In the genomic region with DNA sequence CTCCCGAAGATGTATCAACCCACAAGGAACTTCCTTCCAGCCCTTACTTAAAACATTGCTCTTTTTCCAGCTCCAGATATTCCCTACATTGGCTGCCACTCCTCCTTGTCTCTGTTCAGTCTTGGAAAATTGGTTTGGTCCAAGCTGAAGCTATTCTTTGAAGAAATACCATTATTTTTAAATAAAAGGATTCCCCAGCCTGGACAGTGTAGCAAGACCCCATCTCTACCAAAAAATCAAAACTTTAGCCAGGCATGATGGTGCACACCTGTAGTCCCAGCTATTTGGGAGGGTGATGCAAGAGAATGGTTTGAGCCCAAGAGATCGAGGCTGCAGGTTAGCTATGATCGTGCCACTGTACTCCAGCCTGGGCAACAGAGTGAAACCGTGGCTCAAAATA, we compare ENCODE assay signal across 36 cellular contexts.
"Had no signal": no experiment of that assay in that cellular context is flagged by ENCODE, and none has a peak within 500 bp of the region (broad histone marks: within the 10 kb centered on the region; RNA-seq: fewer than 3 reads in every experiment).

No MANE protein-coding gene starts in this region.

- H3K27me3 ChIP-seq: brain microvascular endothelial cell, esophagus squamous epithelium, heart left ventricle had no signal

- H3K4me1 Mint-ChIP-seq: activated T-helper 17 cell treated with anti-CD3 and anti-CD28 coated beads, Interleukin-2, amount 50 U/mL, for 72 hours had no signal

- ATAC-seq: activated CD4-positive, CD25-positive, alpha-beta regulatory T cell treated with anti-CD3 and anti-CD28 coated beads, Interleukin-2, amount 50 U/mL, for 24 hours; activated CD8-positive, alpha-beta T cell treated with anti-CD3 and anti-CD28 coated beads for 36 hours; activated T-cell treated with anti-CD3 and anti-CD28 coated beads, Interleukin-2, amount 50 U/mL, for 4 hours; activated T-helper 17 cell treated with anti-CD3 and anti-CD28 coated beads, Interleukin-2, amount 50 U/mL, for 72 hours; effector memory CD8-positive, alpha-beta T cell; heart left ventricle; T-helper 17 cell had no signal

- H3K36me3 ChIP-seq: brain microvascular endothelial cell, esophagus squamous epithelium, heart left ventricle, WERI-Rb-1 had no signal

- FAIRE-seq: astrocyte, bronchial epithelial cell, colon, endometrium, endothelial cell of umbilical vein had no signal

- H3K27ac ChIP-seq: brain microvascular endothelial cell, epithelial cell of prostate, esophagus squamous epithelium, heart left ventricle, WERI-Rb-1 had no signal

- H3K4me3 ChIP-seq: esophagus squamous epithelium, heart left ventricle had no signal

- H3K9me3 Mint-ChIP-seq: activated B cell treated with CpG ODN at 0.5 μM for 24 hours; activated CD8-positive, alpha-beta T cell treated with anti-CD3 and anti-CD28 coated beads for 36 hours; activated T-cell treated with anti-CD3 and anti-CD28 coated beads, Interleukin-2, amount 50 U/mL, for 4 hours; activated T-helper 17 cell treated with anti-CD3 and anti-CD28 coated beads, Interleukin-2, amount 50 U/mL, for 72 hours; central memory CD8-positive, alpha-beta T cell; effector memory CD8-positive, alpha-beta T cell; T-helper 2 cell treated with Interferon-gamma antibody and Interleukin-4, amounts not matched to agents 5 μg/mL and 100 μg/mL, for 36 hours had no signal

- H3K9me3 ChIP-seq: esophagus squamous epithelium, heart left ventricle had no signal

- H3K27ac Mint-ChIP-seq: activated B cell treated with CpG ODN at 0.5 μM for 24 hours; activated CD8-positive, alpha-beta T cell treated with anti-CD3 and anti-CD28 coated beads for 36 hours; activated naive CD8-positive, alpha-beta T cell; activated T-helper 17 cell treated with anti-CD3 and anti-CD28 coated beads, Interleukin-2, amount 50 U/mL, for 72 hours; effector memory CD8-positive, alpha-beta T cell; T-helper 17 cell; T-helper 2 cell treated with Interferon-gamma antibody and Interleukin-4, amounts not matched to agents 5 μg/mL and 100 μg/mL, for 36 hours had no signal

- H3K27me3 Mint-ChIP-seq: activated B cell treated with CpG ODN at 0.5 μM for 24 hours; activated CD8-positive, alpha-beta T cell treated with anti-CD3 and anti-CD28 coated beads for 36 hours; activated naive CD8-positive, alpha-beta T cell; activated T-helper 17 cell treated with anti-CD3 and anti-CD28 coated beads, Interleukin-2, amount 50 U/mL, for 72 hours; central memory CD8-positive, alpha-beta T cell; effector memory CD8-positive, alpha-beta T cell; T-helper 17 cell had no signal

- H3K4me3 Mint-ChIP-seq: activated B cell treated with CpG ODN at 0.5 μM for 24 hours; activated CD8-positive, alpha-beta T cell treated with anti-CD3 and anti-CD28 coated beads for 36 hours; activated naive CD8-positive, alpha-beta T cell; activated T-cell treated with anti-CD3 and anti-CD28 coated beads, Interleukin-2, amount 50 U/mL, for 4 hours; activated T-helper 17 cell treated with anti-CD3 and anti-CD28 coated beads, Interleukin-2, amount 50 U/mL, for 72 hours; central memory CD8-positive, alpha-beta T cell; effector memory CD8-positive, alpha-beta T cell; T-helper 17 cell; T-helper 2 cell treated with Interferon-gamma antibody and Interleukin-4, amounts not matched to agents 5 μg/mL and 100 μg/mL, for 36 hours had no signal

- DNase-seq: activated B cell treated with CpG ODN at 0.5 μM for 24 hours; activated CD4-positive, alpha-beta T cell treated with anti-CD3 and anti-CD28 coated beads for 48 hours; activated CD4-positive, alpha-beta T cell treated with anti-CD3 and anti-CD28 coated beads, Interleukin-2, amount 50 U/mL, for 1 hour; activated CD4-positive, alpha-beta T cell treated with anti-CD3 and anti-CD28 coated beads, Interleukin-2, amount 50 U/mL, for 48 hours; activated CD8-positive, alpha-beta memory T cell treated with anti-CD3 and anti-CD28 coated beads for 24 hours; activated CD8-positive, alpha-beta T cell treated with anti-CD3 and anti-CD28 coated beads for 36 hours; activated effector memory CD4-positive, alpha-beta T cell treated with Interleukin-2 at 50 U/mL for 16 hours; activated gamma-delta T cell treated with Interleukin-2 at 50 U/mL for 16 hours; activated naive CD4-positive, alpha-beta T cell treated with anti-CD3 and anti-CD28 coated beads, Interleukin-2, amount 50 U/mL, for 16 hours; activated naive CD4-positive, alpha-beta T cell treated with Interleukin-2 at 50 U/mL for 16 hours; activated T-cell treated with anti-CD3 and anti-CD28 coated beads, Interleukin-2, amount 50 U/mL, for 4 hours; amniotic stem cell; anterior cingulate cortex; brain microvascular endothelial cell; cortex of kidney; dermis blood vessel endothelial cell; effector CD4-positive, alpha-beta T cell; effector memory CD8-positive, alpha-beta T cell; esophagus squamous epithelium; foreskin melanocyte; glutamatergic neuron; heart left ventricle; T-helper 17 cell; T1000; WERI-Rb-1 had no signal
